24 cellular contexts compared by ENCODE assay signal in genomic region chr1:108044318-108044717, GRCh38.
A peak's percentile ranks its signal among the peaks of the same experiment; 100 is the strongest.
DNase-seq lines count a peak whose midpoint lies in the region; ATAC-seq and TF ChIP-seq lines count a peak whose summit lies in the region.
"Had no signal": no experiment of that assay in that cellular context is flagged by ENCODE, and none has a peak within 500 bp of the region (broad histone marks: within the 10 kb centered on the region; RNA-seq: fewer than 3 reads in every experiment).

No MANE protein-coding gene starts in this region.

- H4K20me1 ChIP-seq in OCI-LY7 (ENCODE audit: insufficient read depth, low read length) = no peaks in the 10 kb centered on the region

- no peaks in the 10 kb centered on the region for H3K27me3 Mint-ChIP-seq in CD4-positive, alpha-beta T cell
- no peaks in the 10 kb centered on the region for H3K27me3 Mint-ChIP-seq in natural killer cell treated with Interleukin-12 subunit alpha and Interleukin-12 subunit beta and Interleukin-15 and Interleukin-18, amount 100 ng/mL, for 72 hours
- H3K27me3 Mint-ChIP-seq: activated naive CD8-positive, alpha-beta T cell had no signal

- CTCF ChIA-PET in CD4-positive, alpha-beta T cell (lab: Charles Lee) = no interaction called here
- CTCF ChIA-PET in OCI-LY7 (lab: Charles Lee; ENCODE audit: unreplicated experiment) = no interaction called here

- no peak overlapping the region for H3K27ac ChIP-seq in CD4-positive, alpha-beta T cell (ENCODE audit: low read depth, low read length)
- no peak overlapping the region for H3K27ac ChIP-seq in OCI-LY7 (ENCODE audit: low read depth, low read length, poor library complexity, severe bottlenecking)
- H3K27ac ChIP-seq: gastroesophageal sphincter, ovary had no signal

- DNase-seq in CD4-positive, alpha-beta T cell = no peak
- DNase-seq in GM12865 (ENCODE audit: low read depth) = peak; percentile 5
- DNase-seq in OCI-LY7 (ENCODE audit: low spot score) = peak; percentile 16
- no peak for DNase-seq in natural killer cell treated with Interleukin-12 subunit alpha and Interleukin-12 subunit beta and Interleukin-15 and Interleukin-18, amount 100 ng/mL, for 72 hours (ENCODE audit: low spot score)
- DNase-seq in putamen (ENCODE audit: low spot score) = no peak
- DNase-seq in RPMI8226 = no peak
- no peak for DNase-seq in NCI-H69 (lab: John Stamatoyannopoulos, UW)
- no peak for DNase-seq in activated CD8-positive, alpha-beta memory T cell treated with anti-CD3 and anti-CD28 coated beads, Interleukin-2, amount 50 U/mL, for 48 hours
- DNase-seq: activated CD4-positive, alpha-beta memory T cell treated with anti-CD3 and anti-CD28 coated beads, Interleukin-2, amount 10 ng/mL, durations not matched to agents 7 days and 5 days; activated CD4-positive, CD25-positive, alpha-beta regulatory T cell treated with anti-CD3 and anti-CD28 coated beads, Interleukin-2, amount 50 U/mL, for 72 hours; aorta; effector CD4-positive, alpha-beta T cell; midbrain; NCI-H2081; NCI-H526 treated with DMSO at 0.1 percent for 48 hours; nephron progenitor cell; ovary; retina; Right ventricle myocardium superior; stimulated activated naive CD4-positive, alpha-beta T cell; T-helper 17 cell had no signal

- H2AFZ ChIP-seq in OCI-LY7 (ENCODE audit: low read length) = peak overlapping the region; percentile 87

- POLR2A ChIA-PET in CD4-positive, alpha-beta T cell (lab: Charles Lee) = interaction anchor here (1.7 kb wide), 1 partner anchor 80 kb away, joined by 4 read pairs; no protein-coding TSS in a partner anchor
- POLR2A ChIA-PET in OCI-LY7 (lab: Charles Lee) = interaction anchor here (0.6 to 1.1 kb wide), 2 partner anchors 11 to 13 kb away, joined by 3 to 4 read pairs; no protein-coding TSS in a partner anchor

- H3K4me3 ChIP-seq in GM12865 (ENCODE audit: low read depth, low read length) (no peak overlapping the region), OCI-LY7 (ENCODE audit: low read depth, low read length, poor library complexity, severe bottlenecking) (no peak overlapping the region)
- H3K4me3 ChIP-seq: gastroesophageal sphincter, ovary had no signal

- BruUV-seq in OCI-LY7 (replicated peaks; lab: Mats Ljungman, UMichigan) = no TSS peak

- peaks cover 48% of the 10 kb centered on the region for H3K4me1 Mint-ChIP-seq in CD4-positive, alpha-beta T cell (ENCODE audit: low read depth)
- peaks cover 45 to 47% of the 10 kb centered on the region in 2 donors for H3K4me1 Mint-ChIP-seq in natural killer cell treated with Interleukin-12 subunit alpha and Interleukin-12 subunit beta and Interleukin-15 and Interleukin-18, amount 100 ng/mL, for 72 hours (ENCODE audit: low read depth in 2 of 2)

- H3K36me3 ChIP-seq in OCI-LY7 (ENCODE audit: insufficient read depth, low read length) = no peaks in the 10 kb centered on the region
- H3K36me3 ChIP-seq: gastroesophageal sphincter, ovary had no signal

- H3K36me3 Mint-ChIP-seq in CD4-positive, alpha-beta T cell (ENCODE audit: low read depth) = no peaks in the 10 kb centered on the region
- peaks cover 6% of the 10 kb centered on the region for H3K36me3 Mint-ChIP-seq in natural killer cell treated with Interleukin-12 subunit alpha and Interleukin-12 subunit beta and Interleukin-15 and Interleukin-18, amount 100 ng/mL, for 72 hours

- peak overlapping the region; percentile 25; the same call in 1 of the 2 replicates for H3K4me2 ChIP-seq in OCI-LY7 (ENCODE audit: low read length)

- H3K9me3 ChIP-seq in CD4-positive, alpha-beta T cell (ENCODE audit: control insufficient read depth, low read length) = no peaks in the 10 kb centered on the region
- no peaks in the 10 kb centered on the region for H3K9me3 ChIP-seq in OCI-LY7 (ENCODE audit: low read length)
- H3K9me3 ChIP-seq: gastroesophageal sphincter, ovary had no signal

- no peaks in the 10 kb centered on the region for H3K9me3 Mint-ChIP-seq in CD4-positive, alpha-beta T cell
- peaks cover 7% of the 10 kb centered on the region for H3K9me3 Mint-ChIP-seq in natural killer cell treated with Interleukin-12 subunit alpha and Interleukin-12 subunit beta and Interleukin-15 and Interleukin-18, amount 100 ng/mL, for 72 hours
- H3K9me3 Mint-ChIP-seq: activated CD4-positive, alpha-beta memory T cell treated with anti-CD3 and anti-CD28 coated beads, Interleukin-2, amount 10 ng/mL, durations not matched to agents 7 days and 5 days had no signal

- ATAC-seq in CD4-positive, alpha-beta T cell (ENCODE audit: poor library complexity) = no peak
- ATAC-seq in natural killer cell treated with Interleukin-12 subunit alpha and Interleukin-12 subunit beta and Interleukin-15 and Interleukin-18, amount 100 ng/mL, for 72 hours = no peak
- ATAC-seq: gastroesophageal sphincter, SK-N-SH treated with all-trans-retinoic acid at 6 μM for 48 hours had no signal

- intact Hi-C loops in CD4-positive, alpha-beta T cell (cut with DNase I, micrococcal nuclease) = loop anchor here in 1 of 2 experiments (5.0 kb wide), 1 partner anchor 33 kb away; no protein-coding TSS in a partner anchor
- intact Hi-C loops in OCI-LY7 (cut with micrococcal nuclease; ENCODE audit: unreplicated experiment) = no loop called here

- no peak for TF ChIP-seq CTCF in CD4-positive, alpha-beta T cell (IDR thresholded peaks at IDR 0.05)
- TF ChIP-seq CTCF in GM12865 (IDR thresholded peaks at IDR 0.05; ENCODE audit: insufficient read depth, low read depth, low read length, missing control alignments) = no peak
- no peak for TF ChIP-seq CTCF in OCI-LY7 (conservative IDR thresholded peaks at IDR 0.05; ENCODE audit: low read length)

- peaks cover 22% of the 10 kb centered on the region for H3K4me1 ChIP-seq in OCI-LY7 (ENCODE audit: insufficient read depth, low read length, poor library complexity, severe bottlenecking)

- H3K79me2 ChIP-seq in OCI-LY7 (ENCODE audit: insufficient read depth, low read depth, low read length) = no peaks in the 10 kb centered on the region

- no peak overlapping the region for H3K4me3 Mint-ChIP-seq in CD4-positive, alpha-beta T cell
- H3K4me3 Mint-ChIP-seq in natural killer cell treated with Interleukin-12 subunit alpha and Interleukin-12 subunit beta and Interleukin-15 and Interleukin-18, amount 100 ng/mL, for 72 hours = no peak overlapping the region
- H3K4me3 Mint-ChIP-seq: activated CD4-positive, alpha-beta memory T cell treated with anti-CD3 and anti-CD28 coated beads, Interleukin-2, amount 10 ng/mL, durations not matched to agents 7 days and 5 days; activated naive CD8-positive, alpha-beta T cell; nephron progenitor cell; T-helper 17 cell had no signal

- H3K9me2 ChIP-seq in OCI-LY7 (ENCODE audit: insufficient read depth, low read length) = no peaks in the 10 kb centered on the region

- H3K27ac Mint-ChIP-seq in CD4-positive, alpha-beta T cell = peak overlapping the region; percentile 74
- H3K27ac Mint-ChIP-seq in natural killer cell treated with Interleukin-12 subunit alpha and Interleukin-12 subunit beta and Interleukin-15 and Interleukin-18, amount 100 ng/mL, for 72 hours = peak overlapping the region; percentile 83 to 88
- H3K27ac Mint-ChIP-seq: activated CD4-positive, alpha-beta memory T cell treated with anti-CD3 and anti-CD28 coated beads, Interleukin-2, amount 10 ng/mL, durations not matched to agents 7 days and 5 days; activated naive CD8-positive, alpha-beta T cell; nephron progenitor cell; T-helper 17 cell had no signal

- H3K27me3 ChIP-seq in CD4-positive, alpha-beta T cell (ENCODE audit: control insufficient read depth, insufficient read depth, low read length) = no peaks in the 10 kb centered on the region
- H3K27me3 ChIP-seq: gastroesophageal sphincter, ovary had no signal

Comparison
In these comparisons a context has a peak if more than half of its experiments do, and no peak if none do; other contexts are left out.
1. DNase-seq: peak in GM12865 (single experiment) and OCI-LY7 (single experiment); none in CD4-positive, alpha-beta T cell (0 of 10), natural killer cell treated with Interleukin-12 subunit alpha and Interleukin-12 subunit beta and Interleukin-15 and Interleukin-18, amount 100 ng/mL, for 72 hours (single experiment), putamen (single experiment), RPMI8226 (single experiment), NCI-H69 (single experiment) and activated CD8-positive, alpha-beta memory T cell treated with anti-CD3 and anti-CD28 coated beads, Interleukin-2, amount 50 U/mL, for 48 hours (single experiment).